In genomic region chr16:83887088-83887487, GRCh38 we compare ENCODE assay signal across 10 cellular contexts. TPM values are rescaled to one million over a fixed set of nuclear protein-coding genes. Genes with fewer than 3 reads are reported as not detected.
DNase-seq lines count a peak whose midpoint lies in the region; ATAC-seq, FAIRE-seq and TF ChIP-seq lines count a peak whose summit lies in the region.
"Had no signal": no experiment of that assay in that cellular context is flagged by ENCODE, and none has a peak within 500 bp of the region (broad histone marks: within the 10 kb centered on the region; RNA-seq: fewer than 3 reads in every experiment).

No MANE protein-coding gene starts in this region.

- no peak for TF ChIP-seq POLR2A in A549 (IDR thresholded peaks at IDR 0.05; ENCODE audit: low read length)

- peak in 1 of 2 experiments; percentile 75; a peak in 4 of 6 replicates for ATAC-seq in A549

- POLR2A ChIA-PET in A549 (lab: Yijun Ruan, JAX): no interaction called here

- H3K4me1 ChIP-seq in A549: no peaks in the 10 kb centered on the region

- TF ChIP-seq EP300 in A549 (IDR thresholded peaks at IDR 0.05): no peak

- H3K27ac ChIP-seq in A549: no peak overlapping the region

- peaks cover 4% of the 10 kb centered on the region for H3K9me3 ChIP-seq in A549

- no peak overlapping the region for H3K4me2 ChIP-seq in A549

- DNase-seq in A549 (ENCODE audit: low read depth in 1 of 2, low spot score in 1 of 2): peak; percentile 46 to 53
- DNase-seq in GM13976 (ENCODE audit: low spot score): no peak
- peak; percentile 11 for DNase-seq in RPMI8226
- peak; percentile 42 to 67 for DNase-seq in hippocampal formation (lab: John Stamatoyannopoulos, UW)
- no peak for DNase-seq in stimulated activated CD4-positive, alpha-beta T cell treated with anti-CD3 and anti-CD28 coated beads, Interleukin-4, amount 100 ng/mL, for 24 hours
- DNase-seq in SW480 (ENCODE audit: low spot score): no peak
- DNase-seq in activated T-cell treated with anti-CD3 and anti-CD28 coated beads, Interleukin-2, amount 50 U/mL, for 1 hour: no peak
- DNase-seq in GDM1 (lab: John Stamatoyannopoulos, UW): no peak
- DNase-seq: T1000 had no signal

- peak; percentile 46 for TF ChIP-seq CTCF in A549 (IDR thresholded peaks at IDR 0.05)
- peak; percentile 11 for TF ChIP-seq CTCF in GM13976 (IDR thresholded peaks at IDR 0.05; ENCODE audit: borderline replicate concordance, control extremely low read depth, extremely low read depth, insufficient read depth, missing control alignments)

- in situ Hi-C loops in GM13976 (cut with MboI; ENCODE audit: low sequenced_read_pairs, unreplicated experiment): no loop called here

- CTCF ChIA-PET in A549 (lab: Yijun Ruan, JAX): interaction anchor here (0.6 to 8.6 kb wide), 7 partner anchors 9 to 61 kb away, joined by 3 to 74 read pairs (median 4); no protein-coding TSS in a partner anchor

- no peak overlapping the region for H3K4me3 ChIP-seq in A549

- peak; percentile 46 to 59 for TF ChIP-seq RAD21 in A549 (conservative IDR thresholded peaks at IDR 0.05 in 1 of 2, IDR thresholded peaks at IDR 0.05 in 1 of 2)

- FAIRE-seq in A549 (lab: Jason Lieb, UNC): peak; percentile 49
- FAIRE-seq: endometrium had no signal

- WGBS in A549 (ENCODE audit: missing lambda C conversion rate): 12% methylated on average over 8 of the region's 8 CpGs

TF ChIP-seq in A549, 52 proteins besides CTCF, POLR2A, EP300 and RAD21:
- TF ChIP-seq HMGXB4 (CRISPR knock-in tag; IDR thresholded peaks at IDR 0.05; ENCODE audit: borderline replicate concordance): no peak
- no peak for TF ChIP-seq E2F6 (IDR thresholded peaks at IDR 0.05; ENCODE audit: borderline replicate concordance, low read depth)
- no peak for TF ChIP-seq TFCP2L1 (CRISPR knock-in tag; IDR thresholded peaks at IDR 0.05)
- TF ChIP-seq, protein P1, sequence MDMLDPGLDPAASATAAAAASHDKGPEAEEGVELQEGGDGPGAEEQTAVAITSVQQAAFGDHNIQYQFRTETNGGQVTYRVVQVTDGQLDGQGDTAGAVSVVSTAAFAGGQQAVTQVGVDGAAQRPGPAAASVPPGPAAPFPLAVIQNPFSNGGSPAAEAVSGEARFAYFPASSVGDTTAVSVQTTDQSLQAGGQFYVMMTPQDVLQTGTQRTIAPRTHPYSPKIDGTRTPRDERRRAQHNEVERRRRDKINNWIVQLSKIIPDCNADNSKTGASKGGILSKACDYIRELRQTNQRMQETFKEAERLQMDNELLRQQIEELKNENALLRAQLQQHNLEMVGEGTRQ (IDR thresholded peaks at IDR 0.05): no peak
- TF ChIP-seq CHD2 (IDR thresholded peaks at IDR 0.05; ENCODE audit: low read length, partially characterized antibody): no peak
- TF ChIP-seq MAFK (IDR thresholded peaks at IDR 0.05; ENCODE audit: partially characterized antibody): no peak
- no peak for TF ChIP-seq CHD4 (IDR thresholded peaks at IDR 0.05; ENCODE audit: borderline replicate concordance)
- no peak for TF ChIP-seq KDM1A (IDR thresholded peaks at IDR 0.05; ENCODE audit: low read depth)
- TF ChIP-seq CBX8 (IDR thresholded peaks at IDR 0.05): no peak
- no peak for TF ChIP-seq ZFP36 (IDR thresholded peaks at IDR 0.05; ENCODE audit: borderline replicate concordance, partially characterized antibody)
- no peak for TF ChIP-seq POLR2AphosphoS2 (conservative IDR thresholded peaks at IDR 0.05; ENCODE audit: low read length)
- no peak for TF ChIP-seq ELK1 (IDR thresholded peaks at IDR 0.05; ENCODE audit: low read depth, low read length)
- TF ChIP-seq TP53 (CRISPR knock-in tag; IDR thresholded peaks at IDR 0.05): no peak
- no peak for TF ChIP-seq FOXS1 (CRISPR knock-in tag; IDR thresholded peaks at IDR 0.05)
- TF ChIP-seq RARB (CRISPR knock-in tag; IDR thresholded peaks at IDR 0.05): no peak
- no peak for TF ChIP-seq HOXB5 (CRISPR knock-in tag; IDR thresholded peaks at IDR 0.05)

RNA-seq across cellular contexts. Expression of gene MLYCD, which starts 11.8 kb away (rescaled TPM):
- polyA plus RNA-seq in A549 (2011; rRNA removed) (1.7 and 2.1 TPM in 2 replicates), A549 (2017; fragmentation: RNase III; extraction: RNeasy Plus Mini Kit Qiagen cat#74134 plus additional on column Dnase treatment) (1.1 to 1.4 TPM (median 1.3 TPM) in 3 replicates)
- polyA plus RNA-seq in A549 (2012; cell fraction: cytosol; rRNA removed): 1.2 and 1.5 TPM in 2 replicates
- 3.3 and 3.7 TPM in 2 replicates for polyA plus RNA-seq in A549 (2012; cell fraction: nucleus; rRNA removed)
- polyA minus RNA-seq in A549 (2011; rRNA and poly(A)+ RNA removed): 6.7 and 7.5 TPM in 2 replicates

Comparison
In these comparisons a context has a peak if more than half of its experiments do, and no peak if none do; other contexts are left out.
1. DNase-seq: peak in A549 (2 of 2), RPMI8226 (single experiment) and hippocampal formation (2 of 2); none in GM13976 (single experiment), stimulated activated CD4-positive, alpha-beta T cell treated with anti-CD3 and anti-CD28 coated beads, Interleukin-4, amount 100 ng/mL, for 24 hours (single experiment), SW480 (single experiment), activated T-cell treated with anti-CD3 and anti-CD28 coated beads, Interleukin-2, amount 50 U/mL, for 1 hour (single experiment) and GDM1 (single experiment).